6 cellular contexts compared by ENCODE assay signal in genomic region chr1:46341222-46342083, GRCh38.
DNase-seq lines count a peak whose midpoint lies in the region; TF ChIP-seq lines count a peak whose summit lies in the region.

No MANE protein-coding gene starts in this region.

- H3K4me1 ChIP-seq in ES-I3 (ENCODE audit: insufficient read depth, low read length) (no peaks in the 10 kb centered on the region; the same call in 1 of the 2 replicates), muscle layer of duodenum (ENCODE audit: control insufficient read depth in 1 of 2, insufficient read depth in 2 of 2, low read length in 2 of 2) (peaks cover 0 to 18% of the 10 kb centered on the region in 2 donors)

- peak overlapping the region; percentile 99 for H3K9ac ChIP-seq in ES-I3 (ENCODE audit: low read depth, low read length)

- no peaks in the 10 kb centered on the region for H3K27me3 ChIP-seq in muscle layer of duodenum (ENCODE audit: low read depth, low read length)

- in situ Hi-C loops in astrocyte of the cerebellum (cut with HindIII; ENCODE audit: low sequenced_read_pairs) (no loop called here), GM13977 (cut with MboI; ENCODE audit: low pct_unique_long_range_greater_than_20kb, low sequenced_read_pairs, unreplicated experiment) (loop anchor here (10.0 kb wide), 1 partner anchor 47 kb away; no protein-coding TSS in a partner anchor)

- no peak for DNase-seq in astrocyte of the cerebellum (ENCODE audit: low read depth)
- DNase-seq in EL = no peak
- DNase-seq in GM13977 (ENCODE audit: low spot score) = no peak
- DNase-seq in amniotic stem cell (lab: John Stamatoyannopoulos, UW) = no peak

- H3K4me3 ChIP-seq in astrocyte of the cerebellum (ENCODE audit: low read depth, low read length) = peak overlapping the region; percentile 84
- H3K4me3 ChIP-seq in muscle layer of duodenum (ENCODE audit: low read depth in 1 of 2, low read length in 2 of 2) = peak overlapping the region; percentile 77 to 97

- TF ChIP-seq CTCF in astrocyte of the cerebellum (IDR thresholded peaks at IDR 0.05; ENCODE audit: low read depth, low read length, missing control alignments) (no peak), GM13977 (IDR thresholded peaks at IDR 0.05; ENCODE audit: extremely low read depth, insufficient read depth, missing control alignments) (no peak)

- H3K9me3 ChIP-seq in ES-I3 (ENCODE audit: control insufficient read depth, insufficient read depth, low read length) (no peaks in the 10 kb centered on the region), muscle layer of duodenum (ENCODE audit: control insufficient read depth in 1 of 2, low read length in 2 of 2) (no peaks in the 10 kb centered on the region)

- H3K27ac ChIP-seq in muscle layer of duodenum (ENCODE audit: low read length) = peak overlapping the region; percentile 97

- H3K36me3 ChIP-seq in ES-I3 (ENCODE audit: insufficient read depth, low read length) (peaks cover 3% of the 10 kb centered on the region; the same call in 1 of the 2 replicates), muscle layer of duodenum (ENCODE audit: control insufficient read depth in 1 of 2, insufficient read depth in 2 of 2, low read length in 2 of 2) (peaks cover 16 to 23% of the 10 kb centered on the region in 2 donors)
